In genomic region chr6:155414049-155414448, GRCh38 we compare ENCODE assay signal across 1 cellular context.
TF ChIP-seq lines count a peak whose summit lies in the region.

No MANE protein-coding gene starts in this region.

TF ChIP-seq in HepG2, 621 proteins besides CTCF, POLR2A, EP300 and RAD21 (continued from another document and continues in another):
- TF ChIP-seq, protein P1, sequence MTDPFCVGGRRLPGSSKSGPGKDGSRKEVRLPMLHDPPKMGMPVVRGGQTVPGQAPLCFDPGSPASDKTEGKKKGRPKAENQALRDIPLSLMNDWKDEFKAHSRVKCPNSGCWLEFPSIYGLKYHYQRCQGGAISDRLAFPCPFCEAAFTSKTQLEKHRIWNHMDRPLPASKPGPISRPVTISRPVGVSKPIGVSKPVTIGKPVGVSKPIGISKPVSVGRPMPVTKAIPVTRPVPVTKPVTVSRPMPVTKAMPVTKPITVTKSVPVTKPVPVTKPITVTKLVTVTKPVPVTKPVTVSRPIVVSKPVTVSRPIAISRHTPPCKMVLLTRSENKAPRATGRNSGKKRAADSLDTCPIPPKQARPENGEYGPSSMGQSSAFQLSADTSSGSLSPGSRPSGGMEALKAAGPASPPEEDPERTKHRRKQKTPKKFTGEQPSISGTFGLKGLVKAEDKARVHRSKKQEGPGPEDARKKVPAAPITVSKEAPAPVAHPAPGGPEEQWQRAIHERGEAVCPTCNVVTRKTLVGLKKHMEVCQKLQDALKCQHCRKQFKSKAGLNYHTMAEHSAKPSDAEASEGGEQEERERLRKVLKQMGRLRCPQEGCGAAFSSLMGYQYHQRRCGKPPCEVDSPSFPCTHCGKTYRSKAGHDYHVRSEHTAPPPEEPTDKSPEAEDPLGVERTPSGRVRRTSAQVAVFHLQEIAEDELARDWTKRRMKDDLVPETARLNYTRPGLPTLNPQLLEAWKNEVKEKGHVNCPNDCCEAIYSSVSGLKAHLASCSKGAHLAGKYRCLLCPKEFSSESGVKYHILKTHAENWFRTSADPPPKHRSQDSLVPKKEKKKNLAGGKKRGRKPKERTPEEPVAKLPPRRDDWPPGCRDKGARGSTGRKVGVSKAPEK (CRISPR knock-in tag; IDR thresholded peaks at IDR 0.05; ENCODE audit: borderline replicate concordance): no peak
- TF ChIP-seq FOXK1 (CRISPR knock-in tag; IDR thresholded peaks at IDR 0.05; ENCODE audit: borderline replicate concordance, low read depth): no peak
- no peak for TF ChIP-seq ZNF326 (CRISPR knock-in tag; IDR thresholded peaks at IDR 0.05; ENCODE audit: borderline replicate concordance)
- TF ChIP-seq HOXA9 (CRISPR knock-in tag; IDR thresholded peaks at IDR 0.05; ENCODE audit: borderline replicate concordance): no peak
- no peak for TF ChIP-seq RFX5 (IDR thresholded peaks at IDR 0.05; ENCODE audit: low read depth, low read length)
- TF ChIP-seq, protein P2, sequence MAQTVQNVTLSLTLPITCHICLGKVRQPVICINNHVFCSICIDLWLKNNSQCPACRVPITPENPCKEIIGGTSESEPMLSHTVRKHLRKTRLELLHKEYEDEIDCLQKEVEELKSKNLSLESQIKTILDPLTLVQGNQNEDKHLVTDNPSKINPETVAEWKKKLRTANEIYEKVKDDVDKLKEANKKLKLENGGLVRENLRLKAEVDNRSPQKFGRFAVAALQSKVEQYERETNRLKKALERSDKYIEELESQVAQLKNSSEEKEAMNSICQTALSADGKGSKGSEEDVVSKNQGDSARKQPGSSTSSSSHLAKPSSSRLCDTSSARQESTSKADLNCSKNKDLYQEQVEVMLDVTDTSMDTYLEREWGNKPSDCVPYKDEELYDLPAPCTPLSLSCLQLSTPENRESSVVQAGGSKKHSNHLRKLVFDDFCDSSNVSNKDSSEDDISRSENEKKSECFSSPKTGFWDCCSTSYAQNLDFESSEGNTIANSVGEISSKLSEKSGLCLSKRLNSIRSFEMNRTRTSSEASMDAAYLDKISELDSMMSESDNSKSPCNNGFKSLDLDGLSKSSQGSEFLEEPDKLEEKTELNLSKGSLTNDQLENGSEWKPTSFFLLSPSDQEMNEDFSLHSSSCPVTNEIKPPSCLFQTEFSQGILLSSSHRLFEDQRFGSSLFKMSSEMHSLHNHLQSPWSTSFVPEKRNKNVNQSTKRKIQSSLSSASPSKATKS (CRISPR knock-in tag; IDR thresholded peaks at IDR 0.05): no peak
- no peak for TF ChIP-seq ZNF75D (CRISPR knock-in tag; IDR thresholded peaks at IDR 0.05; ENCODE audit: borderline replicate concordance)
- TF ChIP-seq, protein P3, sequence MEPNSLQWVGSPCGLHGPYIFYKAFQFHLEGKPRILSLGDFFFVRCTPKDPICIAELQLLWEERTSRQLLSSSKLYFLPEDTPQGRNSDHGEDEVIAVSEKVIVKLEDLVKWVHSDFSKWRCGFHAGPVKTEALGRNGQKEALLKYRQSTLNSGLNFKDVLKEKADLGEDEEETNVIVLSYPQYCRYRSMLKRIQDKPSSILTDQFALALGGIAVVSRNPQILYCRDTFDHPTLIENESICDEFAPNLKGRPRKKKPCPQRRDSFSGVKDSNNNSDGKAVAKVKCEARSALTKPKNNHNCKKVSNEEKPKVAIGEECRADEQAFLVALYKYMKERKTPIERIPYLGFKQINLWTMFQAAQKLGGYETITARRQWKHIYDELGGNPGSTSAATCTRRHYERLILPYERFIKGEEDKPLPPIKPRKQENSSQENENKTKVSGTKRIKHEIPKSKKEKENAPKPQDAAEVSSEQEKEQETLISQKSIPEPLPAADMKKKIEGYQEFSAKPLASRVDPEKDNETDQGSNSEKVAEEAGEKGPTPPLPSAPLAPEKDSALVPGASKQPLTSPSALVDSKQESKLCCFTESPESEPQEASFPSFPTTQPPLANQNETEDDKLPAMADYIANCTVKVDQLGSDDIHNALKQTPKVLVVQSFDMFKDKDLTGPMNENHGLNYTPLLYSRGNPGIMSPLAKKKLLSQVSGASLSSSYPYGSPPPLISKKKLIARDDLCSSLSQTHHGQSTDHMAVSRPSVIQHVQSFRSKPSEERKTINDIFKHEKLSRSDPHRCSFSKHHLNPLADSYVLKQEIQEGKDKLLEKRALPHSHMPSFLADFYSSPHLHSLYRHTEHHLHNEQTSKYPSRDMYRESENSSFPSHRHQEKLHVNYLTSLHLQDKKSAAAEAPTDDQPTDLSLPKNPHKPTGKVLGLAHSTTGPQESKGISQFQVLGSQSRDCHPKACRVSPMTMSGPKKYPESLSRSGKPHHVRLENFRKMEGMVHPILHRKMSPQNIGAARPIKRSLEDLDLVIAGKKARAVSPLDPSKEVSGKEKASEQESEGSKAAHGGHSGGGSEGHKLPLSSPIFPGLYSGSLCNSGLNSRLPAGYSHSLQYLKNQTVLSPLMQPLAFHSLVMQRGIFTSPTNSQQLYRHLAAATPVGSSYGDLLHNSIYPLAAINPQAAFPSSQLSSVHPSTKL (CRISPR knock-in tag; IDR thresholded peaks at IDR 0.05): peak; percentile 59
- TF ChIP-seq CEBPB (IDR thresholded peaks at IDR 0.05; ENCODE audit: borderline replicate concordance, low read depth, low read length): no peak
- TF ChIP-seq HNF1A (IDR thresholded peaks at IDR 0.05; ENCODE audit: low read depth): no peak
- TF ChIP-seq HNF1A (CRISPR knock-in tag; IDR thresholded peaks at IDR 0.05; ENCODE audit: borderline replicate concordance): no peak
- TF ChIP-seq NFYC (CRISPR knock-in tag; IDR thresholded peaks at IDR 0.05): 0 out of 2 replicates have a peak, but pooled peaks have one; percentile 9
- no peak for TF ChIP-seq FIP1L1 (IDR thresholded peaks at IDR 0.05; ENCODE audit: borderline replicate concordance, insufficient read depth, low read depth, low read length)
- TF ChIP-seq ZNF34 (CRISPR knock-in tag; IDR thresholded peaks at IDR 0.05; ENCODE audit: borderline replicate concordance): no peak
- no peak for TF ChIP-seq ZNF572 (CRISPR knock-in tag; IDR thresholded peaks at IDR 0.05)
- TF ChIP-seq ATF3 (CRISPR knock-in tag; IDR thresholded peaks at IDR 0.05): no peak
- TF ChIP-seq, protein P4, sequence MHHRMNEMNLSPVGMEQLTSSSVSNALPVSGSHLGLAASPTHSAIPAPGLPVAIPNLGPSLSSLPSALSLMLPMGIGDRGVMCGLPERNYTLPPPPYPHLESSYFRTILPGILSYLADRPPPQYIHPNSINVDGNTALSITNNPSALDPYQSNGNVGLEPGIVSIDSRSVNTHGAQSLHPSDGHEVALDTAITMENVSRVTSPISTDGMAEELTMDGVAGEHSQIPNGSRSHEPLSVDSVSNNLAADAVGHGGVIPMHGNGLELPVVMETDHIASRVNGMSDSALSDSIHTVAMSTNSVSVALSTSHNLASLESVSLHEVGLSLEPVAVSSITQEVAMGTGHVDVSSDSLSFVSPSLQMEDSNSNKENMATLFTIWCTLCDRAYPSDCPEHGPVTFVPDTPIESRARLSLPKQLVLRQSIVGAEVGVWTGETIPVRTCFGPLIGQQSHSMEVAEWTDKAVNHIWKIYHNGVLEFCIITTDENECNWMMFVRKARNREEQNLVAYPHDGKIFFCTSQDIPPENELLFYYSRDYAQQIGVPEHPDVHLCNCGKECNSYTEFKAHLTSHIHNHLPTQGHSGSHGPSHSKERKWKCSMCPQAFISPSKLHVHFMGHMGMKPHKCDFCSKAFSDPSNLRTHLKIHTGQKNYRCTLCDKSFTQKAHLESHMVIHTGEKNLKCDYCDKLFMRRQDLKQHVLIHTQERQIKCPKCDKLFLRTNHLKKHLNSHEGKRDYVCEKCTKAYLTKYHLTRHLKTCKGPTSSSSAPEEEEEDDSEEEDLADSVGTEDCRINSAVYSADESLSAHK (CRISPR knock-in tag; IDR thresholded peaks at IDR 0.05; ENCODE audit: borderline replicate concordance): no peak
- TF ChIP-seq ZNF33B (CRISPR knock-in tag; IDR thresholded peaks at IDR 0.05): no peak
- TF ChIP-seq SRSF9 (IDR thresholded peaks at IDR 0.05; ENCODE audit: borderline replicate concordance, insufficient read depth, low read depth, low read length, poor library complexity, severe bottlenecking): no peak
- no peak for TF ChIP-seq E2F5 (CRISPR knock-in tag; conservative IDR thresholded peaks at IDR 0.05)
- no peak for TF ChIP-seq ZNF605 (CRISPR knock-in tag; IDR thresholded peaks at IDR 0.05)
- TF ChIP-seq AKAP8 (CRISPR knock-in tag; IDR thresholded peaks at IDR 0.05): no peak
- no peak for TF ChIP-seq TP53 (CRISPR knock-in tag; conservative IDR thresholded peaks at IDR 0.05)
- no peak for TF ChIP-seq ZBTB38 (CRISPR knock-in tag; IDR thresholded peaks at IDR 0.05)
- TF ChIP-seq IRF2 (CRISPR knock-in tag; IDR thresholded peaks at IDR 0.05): no peak; the same call in 1 of the 2 replicates
- 0 out of 2 replicates have a peak, but pooled peaks have one; percentile 21 for TF ChIP-seq THAP11 (CRISPR knock-in tag; IDR thresholded peaks at IDR 0.05)
- no peak for TF ChIP-seq ZNF251 (CRISPR knock-in tag; IDR thresholded peaks at IDR 0.05)
- no peak for TF ChIP-seq ZNF468 (CRISPR knock-in tag; IDR thresholded peaks at IDR 0.05)
- TF ChIP-seq SP2 (CRISPR knock-in tag; IDR thresholded peaks at IDR 0.05): no peak
- TF ChIP-seq ZNF724P (CRISPR knock-in tag; IDR thresholded peaks at IDR 0.05; ENCODE audit: borderline replicate concordance): no peak
- TF ChIP-seq, protein P5, sequence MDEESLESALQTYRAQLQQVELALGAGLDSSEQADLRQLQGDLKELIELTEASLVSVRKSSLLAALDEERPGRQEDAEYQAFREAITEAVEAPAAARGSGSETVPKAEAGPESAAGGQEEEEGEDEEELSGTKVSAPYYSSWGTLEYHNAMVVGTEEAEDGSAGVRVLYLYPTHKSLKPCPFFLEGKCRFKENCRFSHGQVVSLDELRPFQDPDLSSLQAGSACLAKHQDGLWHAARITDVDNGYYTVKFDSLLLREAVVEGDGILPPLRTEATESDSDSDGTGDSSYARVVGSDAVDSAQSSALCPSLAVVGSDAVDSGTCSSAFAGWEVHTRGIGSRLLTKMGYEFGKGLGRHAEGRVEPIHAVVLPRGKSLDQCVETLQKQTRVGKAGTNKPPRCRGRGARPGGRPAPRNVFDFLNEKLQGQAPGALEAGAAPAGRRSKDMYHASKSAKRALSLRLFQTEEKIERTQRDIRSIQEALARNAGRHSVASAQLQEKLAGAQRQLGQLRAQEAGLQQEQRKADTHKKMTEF (CRISPR knock-in tag; IDR thresholded peaks at IDR 0.05): peak; percentile 45; the same call in 1 of the 2 replicates
- TF ChIP-seq ZNF20 (CRISPR knock-in tag; IDR thresholded peaks at IDR 0.05): no peak
- TF ChIP-seq IKZF1 (IDR thresholded peaks at IDR 0.05): no peak
- no peak for TF ChIP-seq HOXA3 (CRISPR knock-in tag; IDR thresholded peaks at IDR 0.05)
- no peak for TF ChIP-seq ZUFSP (CRISPR knock-in tag; IDR thresholded peaks at IDR 0.05; ENCODE audit: borderline replicate concordance)
- no peak for TF ChIP-seq KLF15 (CRISPR knock-in tag; IDR thresholded peaks at IDR 0.05; ENCODE audit: borderline replicate concordance)
- no peak for TF ChIP-seq SRY (CRISPR knock-in tag; IDR thresholded peaks at IDR 0.05)
- TF ChIP-seq, protein P6, sequence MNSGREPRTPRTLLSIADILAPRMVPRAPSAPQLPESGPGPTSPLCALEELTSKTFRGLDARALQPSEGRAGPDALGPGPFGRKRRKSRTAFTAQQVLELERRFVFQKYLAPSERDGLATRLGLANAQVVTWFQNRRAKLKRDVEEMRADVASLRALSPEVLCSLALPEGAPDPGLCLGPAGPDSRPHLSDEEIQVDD (CRISPR knock-in tag; IDR thresholded peaks at IDR 0.05; ENCODE audit: borderline replicate concordance): no peak
- TF ChIP-seq ZNF331 (CRISPR knock-in tag; IDR thresholded peaks at IDR 0.05): 0 out of 2 replicates have a peak, but pooled peaks have one; percentile 15
- TF ChIP-seq ZNF670 (CRISPR knock-in tag; IDR thresholded peaks at IDR 0.05; ENCODE audit: borderline replicate concordance): no peak
- TF ChIP-seq ASH2L (IDR thresholded peaks at IDR 0.05; ENCODE audit: insufficient read length, low read depth, low read length): peak; percentile 53
